14 cellular contexts compared by ENCODE assay signal in the genomic region with DNA sequence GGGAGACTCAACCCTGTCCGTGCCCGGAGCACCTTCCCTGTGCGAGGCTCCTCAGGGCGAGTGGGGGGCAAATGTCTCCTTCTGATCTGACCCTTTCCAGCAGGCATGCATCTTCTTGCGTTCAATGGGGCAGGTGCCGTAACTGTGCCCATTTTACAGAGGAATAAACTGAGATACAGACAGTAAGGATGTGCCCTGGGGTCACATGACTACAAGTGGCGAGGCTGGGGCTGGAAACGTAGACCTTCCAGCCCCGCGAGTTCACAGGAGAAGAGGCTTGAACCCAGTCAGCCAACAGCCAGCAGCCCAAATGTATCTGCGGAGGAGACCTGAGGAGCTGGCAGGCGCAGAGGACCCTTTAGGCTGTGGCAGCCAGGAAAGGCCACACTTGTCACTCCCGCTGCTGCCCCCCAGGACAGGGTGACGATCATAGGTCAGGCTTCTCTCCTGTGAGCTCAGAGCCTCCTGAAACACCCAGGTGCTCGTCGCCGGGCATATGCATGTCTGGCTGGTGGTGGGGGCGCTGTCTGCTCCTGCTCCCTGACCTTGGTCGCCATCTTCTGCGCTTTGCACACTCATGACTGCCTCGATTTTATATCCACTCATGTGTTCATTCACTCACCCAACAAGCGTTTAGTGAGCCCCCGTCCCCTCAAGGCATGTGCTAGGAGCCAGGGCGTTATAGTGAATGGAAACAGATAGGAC. TPM values are rescaled to one million over a fixed set of nuclear protein-coding genes. Genes with fewer than 3 reads are reported as not detected.
A peak's percentile ranks its signal among the peaks of the same experiment; 100 is the strongest.
DNase-seq lines count a peak whose midpoint lies in the region; ATAC-seq and TF ChIP-seq lines count a peak whose summit lies in the region.
"Had no signal": no experiment of that assay in that cellular context is flagged by ENCODE, and none has a peak within 500 bp of the region (broad histone marks: within the 10 kb centered on the region; RNA-seq: fewer than 3 reads in every experiment).

No MANE protein-coding gene starts in this region.

- H3K4me1 ChIP-seq in Karpas-422 (ENCODE audit: low read length) (peaks cover 74% of the 10 kb centered on the region), neural progenitor cell (peaks cover 77% of the 10 kb centered on the region)

- H3K4me3 Mint-ChIP-seq in activated CD4-positive, alpha-beta T cell treated with anti-CD3 and anti-CD28 coated beads, Interleukin-2, amount 10 ng/mL, durations not matched to agents 24 days and 14 days: peak overlapping the region; percentile 80
- H3K4me3 Mint-ChIP-seq in activated naive CD8-positive, alpha-beta T cell treated with anti-CD3 and anti-CD28 coated beads, Interleukin-2, amount 10 ng/mL, durations not matched to agents 7 days and 5 days: peak overlapping the region; percentile 80
- H3K4me3 Mint-ChIP-seq in neural progenitor cell: no peak overlapping the region

- peaks cover 10% of the 10 kb centered on the region for H3K36me3 ChIP-seq in Karpas-422 (ENCODE audit: insufficient read depth, low read length)
- H3K36me3 ChIP-seq in neural progenitor cell: no peaks in the 10 kb centered on the region

- H3F3A ChIP-seq in neural progenitor cell (ENCODE audit: low read depth): peaks cover 22% of the 10 kb centered on the region

- no peaks in the 10 kb centered on the region for H3K9me2 ChIP-seq in Karpas-422 (replicated peaks; ENCODE audit: insufficient read depth, low read length)

- no peak overlapping the region for H3K4me3 ChIP-seq in Karpas-422 (ENCODE audit: low read length)
- H3K4me3 ChIP-seq in neural progenitor cell: no peak overlapping the region
- H3K4me3 ChIP-seq: HAP-1 had no signal

- peaks cover 26% of the 10 kb centered on the region for H3K36me3 Mint-ChIP-seq in activated CD4-positive, alpha-beta T cell treated with anti-CD3 and anti-CD28 coated beads, Interleukin-2, amount 10 ng/mL, durations not matched to agents 24 days and 14 days (ENCODE audit: low read depth)
- H3K36me3 Mint-ChIP-seq in activated naive CD8-positive, alpha-beta T cell treated with anti-CD3 and anti-CD28 coated beads, Interleukin-2, amount 10 ng/mL, durations not matched to agents 7 days and 5 days: peaks cover 11% of the 10 kb centered on the region
- H3K36me3 Mint-ChIP-seq in neural progenitor cell: peaks cover 4% of the 10 kb centered on the region

- H3K4me1 Mint-ChIP-seq in activated CD4-positive, alpha-beta T cell treated with anti-CD3 and anti-CD28 coated beads, Interleukin-2, amount 10 ng/mL, durations not matched to agents 24 days and 14 days: peaks cover 90% of the 10 kb centered on the region
- peaks cover 84% of the 10 kb centered on the region for H3K4me1 Mint-ChIP-seq in activated naive CD8-positive, alpha-beta T cell treated with anti-CD3 and anti-CD28 coated beads, Interleukin-2, amount 10 ng/mL, durations not matched to agents 7 days and 5 days
- H3K4me1 Mint-ChIP-seq in neural progenitor cell: peaks cover 69% of the 10 kb centered on the region

- POLR2A ChIA-PET in activated naive CD8-positive, alpha-beta T cell treated with anti-CD3 and anti-CD28 coated beads, Interleukin-2, amount 10 ng/mL, durations not matched to agents 7 days and 5 days (lab: Charles Lee): interaction anchor here (1.2 to 8.6 kb wide), 8 partner anchors 11 to 52 kb away, joined by 3 to 81 read pairs (median 20); a partner anchor contains a TSS

- H3K4me2 ChIP-seq in Karpas-422 (ENCODE audit: low read depth, low read length, poor library complexity, severe bottlenecking): peak overlapping the region; percentile 34
- peak overlapping the region; percentile 63 for H3K4me2 ChIP-seq in neural progenitor cell

- intact Hi-C loops in activated CD4-positive, alpha-beta T cell treated with anti-CD3 and anti-CD28 coated beads, Interleukin-2, amount 10 ng/mL, durations not matched to agents 24 days and 14 days (cut with micrococcal nuclease): no loop called here

- DNase-seq in activated CD4-positive, alpha-beta T cell treated with anti-CD3 and anti-CD28 coated beads, Interleukin-2, amount 10 ng/mL, durations not matched to agents 24 days and 14 days: no peak
- no peak for DNase-seq in activated CD4-positive, alpha-beta T cell treated with anti-CD3 and anti-CD28 coated beads, Interleukin-2, amount 50 U/mL, for 48 hours
- no peak for DNase-seq in Karpas-422
- no peak for DNase-seq in activated naive CD8-positive, alpha-beta T cell treated with anti-CD3 and anti-CD28 coated beads, Interleukin-2, amount 10 ng/mL, durations not matched to agents 7 days and 5 days
- no peak for DNase-seq in neural progenitor cell (ENCODE audit: low spot score)
- no peak for DNase-seq in NCI-H446 (lab: John Stamatoyannopoulos, UW)
- DNase-seq in GDM1 (lab: John Stamatoyannopoulos, UW): no peak
- DNase-seq: ACHN; mammary epithelial cell; NCI-H526 treated with DMSO at 0.1 percent for 48 hours; SIG-M5; stimulated activated CD4-positive, alpha-beta T cell treated with anti-CD3 and anti-CD28 coated beads, Interleukin-2, amount 100 ng/mL, for 24 hours had no signal

- no peak overlapping the region for H3K27ac ChIP-seq in Karpas-422 (ENCODE audit: low read length)
- H3K27ac ChIP-seq in neural progenitor cell: peak overlapping the region; percentile 91

- H3K9me3 ChIP-seq in Karpas-422 (ENCODE audit: low read length): no peaks in the 10 kb centered on the region
- H3K9me3 ChIP-seq in neural progenitor cell (ENCODE audit: low read depth): no peaks in the 10 kb centered on the region
- H3K9me3 ChIP-seq: HAP-1 had no signal

- H2AFZ ChIP-seq in Karpas-422 (ENCODE audit: low read length): no peak overlapping the region
- H2AFZ ChIP-seq in neural progenitor cell (replicated peaks): no peak overlapping the region

- H3K27me3 Mint-ChIP-seq in activated CD4-positive, alpha-beta T cell treated with anti-CD3 and anti-CD28 coated beads, Interleukin-2, amount 10 ng/mL, durations not matched to agents 24 days and 14 days: no peaks in the 10 kb centered on the region
- no peaks in the 10 kb centered on the region for H3K27me3 Mint-ChIP-seq in activated naive CD8-positive, alpha-beta T cell treated with anti-CD3 and anti-CD28 coated beads, Interleukin-2, amount 10 ng/mL, durations not matched to agents 7 days and 5 days
- peaks cover 6% of the 10 kb centered on the region for H3K27me3 Mint-ChIP-seq in neural progenitor cell (ENCODE audit: insufficient read depth, low read depth)

- H3K9me3 Mint-ChIP-seq in activated CD4-positive, alpha-beta T cell treated with anti-CD3 and anti-CD28 coated beads, Interleukin-2, amount 10 ng/mL, durations not matched to agents 24 days and 14 days: no peaks in the 10 kb centered on the region
- no peaks in the 10 kb centered on the region for H3K9me3 Mint-ChIP-seq in activated naive CD8-positive, alpha-beta T cell treated with anti-CD3 and anti-CD28 coated beads, Interleukin-2, amount 10 ng/mL, durations not matched to agents 7 days and 5 days
- H3K9me3 Mint-ChIP-seq in neural progenitor cell: no peaks in the 10 kb centered on the region

- TF ChIP-seq CTCF in neural progenitor cell (IDR thresholded peaks at IDR 0.05): no peak

- peaks cover 97% of the 10 kb centered on the region for H4K20me1 ChIP-seq in Karpas-422 (ENCODE audit: insufficient read depth, low read depth, low read length)
- peaks cover 98% of the 10 kb centered on the region for H4K20me1 ChIP-seq in neural progenitor cell (ENCODE audit: low read depth)

- ATAC-seq in activated naive CD8-positive, alpha-beta T cell treated with anti-CD3 and anti-CD28 coated beads, Interleukin-2, amount 10 ng/mL, durations not matched to agents 7 days and 5 days (ENCODE audit: low read depth): no peak
- ATAC-seq in HG02885 (IDR thresholded peaks at IDR 0.05; ENCODE audit: poor library complexity, unreplicated experiment): no peak

- H3K27ac Mint-ChIP-seq in activated CD4-positive, alpha-beta T cell treated with anti-CD3 and anti-CD28 coated beads, Interleukin-2, amount 10 ng/mL, durations not matched to agents 24 days and 14 days: peak overlapping the region; percentile 90
- H3K27ac Mint-ChIP-seq in activated naive CD8-positive, alpha-beta T cell treated with anti-CD3 and anti-CD28 coated beads, Interleukin-2, amount 10 ng/mL, durations not matched to agents 7 days and 5 days: peak overlapping the region; percentile 90
- H3K27ac Mint-ChIP-seq in neural progenitor cell: peak overlapping the region; percentile 70

- H3K9ac ChIP-seq in Karpas-422 (ENCODE audit: low read length): no peak overlapping the region
- H3K9ac ChIP-seq in neural progenitor cell: peak overlapping the region; percentile 27

- H3K79me2 ChIP-seq in Karpas-422 (ENCODE audit: low read length) (peaks cover 28% of the 10 kb centered on the region), neural progenitor cell (ENCODE audit: low read depth) (peaks cover 92% of the 10 kb centered on the region)

- H3K27me3 ChIP-seq in Karpas-422 (ENCODE audit: low read length) (no peaks in the 10 kb centered on the region; the same call in 1 of the 2 replicates), neural progenitor cell (no peaks in the 10 kb centered on the region)

RNA-seq across cellular contexts. Expression of a gene that starts 41.7 kb away (rescaled TPM):
- 79.7 and 89.9 TPM in 2 replicates for total RNA-seq in activated CD4-positive, alpha-beta T cell treated with anti-CD3 and anti-CD28 coated beads, Interleukin-2, amount 10 ng/mL, durations not matched to agents 24 days and 14 days
- 57.9 and 72.4 TPM in 2 replicates for total RNA-seq in Karpas-422 (2014; rRNA removed; shearing (Covaris generic); ENCODE audit: low replicate concordance)
- total RNA-seq in activated naive CD8-positive, alpha-beta T cell treated with anti-CD3 and anti-CD28 coated beads, Interleukin-2, amount 10 ng/mL, durations not matched to agents 7 days and 5 days: 100 to 1,000 TPM; 206 to 209 TPM
- total RNA-seq in neural progenitor cell (ENCODE audit: low replicate concordance): 17.8 and 34.8 TPM in 2 replicates
